In genomic region chr14:22819191-22819988, GRCh38 we compare ENCODE assay signal across 6 cellular contexts. TPM values are rescaled to one million over a fixed set of nuclear protein-coding genes. Genes with fewer than 3 reads are reported as not detected.
A peak's percentile ranks its signal among the peaks of the same experiment; 100 is the strongest.
DNase-seq lines count a peak whose midpoint lies in the region; ATAC-seq, FAIRE-seq and TF ChIP-seq lines count a peak whose summit lies in the region.

No MANE protein-coding gene starts in this region.

- FAIRE-seq in D721Med (lab: Jason Lieb, UNC) = no peak

- CTCF ChIA-PET in activated naive CD4-positive, alpha-beta T cell treated with anti-CD3 and anti-CD28 coated beads, Interleukin-2, amount 10 ng/mL, durations not matched to agents 7 days and 5 days (lab: Charles Lee) = interaction anchor here (0.6 to 10.2 kb wide), 11 partner anchors 12 to 263 kb away, joined by 3 to 224 read pairs (median 3); partner anchors contain the start of gene DAD1

- H3K36me3 Mint-ChIP-seq in GM23338 (ENCODE audit: low read depth) = no peaks in the 10 kb centered on the region
- H3K36me3 Mint-ChIP-seq in activated T-helper 2 cell treated with anti-CD3 and anti-CD28 coated beads, Interferon-gamma antibody, Interleukin-2, Interleukin-4, amounts not matched to agents 10 μg/mL and 5 μg/mL and 100 μg/mL, durations not matched to agents 14 hours and 24 hours and 36 hours (ENCODE audit: low read depth) = no peaks in the 10 kb centered on the region
- no peaks in the 10 kb centered on the region for H3K36me3 Mint-ChIP-seq in activated naive CD4-positive, alpha-beta T cell treated with anti-CD3 and anti-CD28 coated beads, Interleukin-2, amount 10 ng/mL, durations not matched to agents 7 days and 5 days

- peak overlapping the region; percentile 90 for H2AK5ac ChIP-seq in mesendoderm (ENCODE audit: low read length)

- no CpG with 5 or more reads among the region's 9 CpGs for WGBS in mesendoderm (ENCODE audit: extremely low coverage, insufficient coverage, low lambda C conversion rate)

- H2BK5ac ChIP-seq in mesendoderm (ENCODE audit: low read length) = peak overlapping the region; percentile 73

- H3F3A ChIP-seq in GM23338 (replicated peaks; ENCODE audit: low read depth) = peaks cover 8% of the 10 kb centered on the region; the same call in 1 of the 2 replicates

- ATAC-seq in GM23338 = peak; percentile 9

- peak overlapping the region; percentile 38 for H3K9ac ChIP-seq in mesendoderm (ENCODE audit: low read length)

- intact Hi-C loops in activated T-helper 2 cell treated with anti-CD3 and anti-CD28 coated beads, Interferon-gamma antibody, Interleukin-2, Interleukin-4, amounts not matched to agents 10 μg/mL and 5 μg/mL and 100 μg/mL, durations not matched to agents 14 hours and 24 hours and 36 hours (cut with micrococcal nuclease) = no loop called here

- peak overlapping the region; percentile 8 for H2BK15ac ChIP-seq in mesendoderm (replicated peaks; ENCODE audit: low read depth)

- H3K9me2 ChIP-seq in GM23338 (ENCODE audit: insufficient read depth) = no peaks in the 10 kb centered on the region

- H3K36me3 ChIP-seq in GM23338 (ENCODE audit: insufficient read depth) = no peaks in the 10 kb centered on the region
- no peaks in the 10 kb centered on the region for H3K36me3 ChIP-seq in mesendoderm (ENCODE audit: control insufficient read depth, insufficient read depth, low read length)

- H3K27ac ChIP-seq in GM23338 (ENCODE audit: low read depth) (peak overlapping the region; percentile 78; the same call in 1 of the 2 replicates), mesendoderm (ENCODE audit: low read depth, low read length) (peak overlapping the region; percentile 69)

- H3K4me1 ChIP-seq in GM23338 (ENCODE audit: insufficient read depth) = peaks cover 52% of the 10 kb centered on the region
- peaks cover 23% of the 10 kb centered on the region for H3K4me1 ChIP-seq in mesendoderm (ENCODE audit: control insufficient read depth, low read depth, low read length)

- peaks cover 21% of the 10 kb centered on the region for H3K27me3 Mint-ChIP-seq in GM23338 (ENCODE audit: insufficient read depth, low read depth, poor library complexity)
- H3K27me3 Mint-ChIP-seq in activated T-helper 2 cell treated with anti-CD3 and anti-CD28 coated beads, Interferon-gamma antibody, Interleukin-2, Interleukin-4, amounts not matched to agents 10 μg/mL and 5 μg/mL and 100 μg/mL, durations not matched to agents 14 hours and 24 hours and 36 hours (ENCODE audit: low read depth) = peaks cover 22% of the 10 kb centered on the region
- H3K27me3 Mint-ChIP-seq in activated naive CD4-positive, alpha-beta T cell treated with anti-CD3 and anti-CD28 coated beads, Interleukin-2, amount 10 ng/mL, durations not matched to agents 7 days and 5 days = peaks cover 55% of the 10 kb centered on the region

- H2BK120ac ChIP-seq in mesendoderm (ENCODE audit: low read depth, low read length) = no peak overlapping the region

- peak overlapping the region; percentile 63 for H3K56ac ChIP-seq in mesendoderm (ENCODE audit: low read length)

- H2AFZ ChIP-seq in GM23338 = peak overlapping the region; percentile 80

- peak overlapping the region; percentile 65 for H3K4me3 Mint-ChIP-seq in GM23338
- no peak overlapping the region for H3K4me3 Mint-ChIP-seq in activated T-helper 2 cell treated with anti-CD3 and anti-CD28 coated beads, Interferon-gamma antibody, Interleukin-2, Interleukin-4, amounts not matched to agents 10 μg/mL and 5 μg/mL and 100 μg/mL, durations not matched to agents 14 hours and 24 hours and 36 hours (ENCODE audit: low read depth)
- no peak overlapping the region for H3K4me3 Mint-ChIP-seq in activated naive CD4-positive, alpha-beta T cell treated with anti-CD3 and anti-CD28 coated beads, Interleukin-2, amount 10 ng/mL, durations not matched to agents 7 days and 5 days

- peaks cover 54% of the 10 kb centered on the region for H3K4me1 Mint-ChIP-seq in GM23338
- peaks cover 17% of the 10 kb centered on the region for H3K4me1 Mint-ChIP-seq in activated T-helper 2 cell treated with anti-CD3 and anti-CD28 coated beads, Interferon-gamma antibody, Interleukin-2, Interleukin-4, amounts not matched to agents 10 μg/mL and 5 μg/mL and 100 μg/mL, durations not matched to agents 14 hours and 24 hours and 36 hours (ENCODE audit: low read depth)
- H3K4me1 Mint-ChIP-seq in activated naive CD4-positive, alpha-beta T cell treated with anti-CD3 and anti-CD28 coated beads, Interleukin-2, amount 10 ng/mL, durations not matched to agents 7 days and 5 days = peaks cover 39% of the 10 kb centered on the region

- H4K5ac ChIP-seq in mesendoderm (ENCODE audit: low read length) = no peak overlapping the region

- peak overlapping the region; percentile 46 for H3K4ac ChIP-seq in mesendoderm (ENCODE audit: low read depth, low read length)

- H3K23ac ChIP-seq in mesendoderm (ENCODE audit: low read length) = no peak overlapping the region

- no peaks in the 10 kb centered on the region for H4K20me1 ChIP-seq in GM23338 (replicated peaks; ENCODE audit: insufficient read depth)

- H3K4me2 ChIP-seq in GM23338 = peak overlapping the region; percentile 79
- peak overlapping the region; percentile 17 for H3K4me2 ChIP-seq in mesendoderm (ENCODE audit: low read length)

- H3K27ac Mint-ChIP-seq in GM23338 = peak overlapping the region; percentile 59; the same call in 1 of the 2 replicates
- peak overlapping the region; percentile 47 for H3K27ac Mint-ChIP-seq in activated T-helper 2 cell treated with anti-CD3 and anti-CD28 coated beads, Interferon-gamma antibody, Interleukin-2, Interleukin-4, amounts not matched to agents 10 μg/mL and 5 μg/mL and 100 μg/mL, durations not matched to agents 14 hours and 24 hours and 36 hours
- H3K27ac Mint-ChIP-seq in activated naive CD4-positive, alpha-beta T cell treated with anti-CD3 and anti-CD28 coated beads, Interleukin-2, amount 10 ng/mL, durations not matched to agents 7 days and 5 days = no peak overlapping the region

- peak overlapping the region; percentile 72 for H3K18ac ChIP-seq in mesendoderm (ENCODE audit: low read length)

- no peaks in the 10 kb centered on the region for H3K79me1 ChIP-seq in mesendoderm (ENCODE audit: low read length)

- H3K4me3 ChIP-seq in GM23338 = peak overlapping the region; percentile 32
- H3K4me3 ChIP-seq in mesendoderm (ENCODE audit: low read length) = no peak overlapping the region

- no peak overlapping the region for H4K8ac ChIP-seq in mesendoderm (ENCODE audit: low read depth, low read length)

- H3K27me3 ChIP-seq in GM23338 (ENCODE audit: insufficient read depth) (no peaks in the 10 kb centered on the region), mesendoderm (ENCODE audit: insufficient read depth, low read length, poor library complexity) (no peaks in the 10 kb centered on the region)

- TF ChIP-seq CTCF in GM23338 (conservative IDR thresholded peaks at IDR 0.05; ENCODE audit: low read depth in 2 of 2) (no peak), D721Med (IDR thresholded peaks at IDR 0.05; ENCODE audit: insufficient read depth, missing control alignments) (no peak)

- DNase-seq in GM23338 (ENCODE audit: low spot score) (peak; percentile 80), mesendoderm (peak; percentile 72), SHP77 treated with DMSO at 0.1 percent for 48 hours (lab: John Stamatoyannopoulos, UW) (no peak), D721Med (ENCODE audit: insufficient read length, low spot score) (no peak)
- no peak for DNase-seq in activated T-helper 2 cell treated with anti-CD3 and anti-CD28 coated beads, Interferon-gamma antibody, Interleukin-2, Interleukin-4, amounts not matched to agents 10 μg/mL and 5 μg/mL and 100 μg/mL, durations not matched to agents 14 hours and 24 hours and 36 hours (ENCODE audit: low spot score)
- DNase-seq in activated naive CD4-positive, alpha-beta T cell treated with anti-CD3 and anti-CD28 coated beads, Interleukin-2, amount 10 ng/mL, durations not matched to agents 7 days and 5 days = no peak

- H3K9me3 Mint-ChIP-seq in GM23338 = no peaks in the 10 kb centered on the region
- H3K9me3 Mint-ChIP-seq in activated T-helper 2 cell treated with anti-CD3 and anti-CD28 coated beads, Interferon-gamma antibody, Interleukin-2, Interleukin-4, amounts not matched to agents 10 μg/mL and 5 μg/mL and 100 μg/mL, durations not matched to agents 14 hours and 24 hours and 36 hours = no peaks in the 10 kb centered on the region
- H3K9me3 Mint-ChIP-seq in activated naive CD4-positive, alpha-beta T cell treated with anti-CD3 and anti-CD28 coated beads, Interleukin-2, amount 10 ng/mL, durations not matched to agents 7 days and 5 days = no peaks in the 10 kb centered on the region

- no peaks in the 10 kb centered on the region for H3K79me2 ChIP-seq in GM23338 (replicated peaks; ENCODE audit: insufficient read depth)
- H3K79me2 ChIP-seq in mesendoderm (ENCODE audit: control insufficient read depth, insufficient read depth, low read length) = no peaks in the 10 kb centered on the region

RNA-seq across cellular contexts. Expression of gene SLC7A7, which starts 4.2 kb away (rescaled TPM):
- total RNA-seq in GM23338 (2014; rRNA removed; shearing (Covaris generic)) = 3.6 and 6.1 TPM in 2 replicates
- 2.7 and 4.1 TPM in 2 replicates for polyA plus RNA-seq in GM23338 (2016; fragmentation: Nextera tagmentation; extraction: Ambion mirVana)
- 0.25 TPM in 1 of 2 replicates, not detected in the other for total RNA-seq in activated T-helper 2 cell treated with anti-CD3 and anti-CD28 coated beads, Interferon-gamma antibody, Interleukin-2, Interleukin-4, amounts not matched to agents 10 μg/mL and 5 μg/mL and 100 μg/mL, durations not matched to agents 14 hours and 24 hours and 36 hours
- 8.9 TPM for polyA plus RNA-seq in mesendoderm (2013, experiment 1 of 2)
- polyA plus RNA-seq in mesendoderm (2013, experiment 2 of 2) = 8.0 TPM

RNA-seq across cellular contexts. Expression of gene MRPL52, which starts 10.3 kb away (rescaled TPM):
- 131 and 138 TPM in 2 replicates for total RNA-seq in GM23338 (2014; rRNA removed; shearing (Covaris generic))
- polyA plus RNA-seq in GM23338 (2016; fragmentation: Nextera tagmentation; extraction: Ambion mirVana) = 617 and 691 TPM in 2 replicates
- 173 and 175 TPM in 2 replicates for total RNA-seq in activated T-helper 2 cell treated with anti-CD3 and anti-CD28 coated beads, Interferon-gamma antibody, Interleukin-2, Interleukin-4, amounts not matched to agents 10 μg/mL and 5 μg/mL and 100 μg/mL, durations not matched to agents 14 hours and 24 hours and 36 hours
- polyA plus RNA-seq in mesendoderm (2013, experiment 1 of 2) = 355 TPM
- 362 TPM for polyA plus RNA-seq in mesendoderm (2013, experiment 2 of 2)

RNA-seq across cellular contexts. Expression of gene MMP14, which starts 17.0 kb away (rescaled TPM):
- total RNA-seq in GM23338 (2014; rRNA removed; shearing (Covaris generic)) = 48.9 and 56.4 TPM in 2 replicates
- polyA plus RNA-seq in GM23338 (2016; fragmentation: Nextera tagmentation; extraction: Ambion mirVana) = 6.5 and 7.0 TPM in 2 replicates
- total RNA-seq in activated T-helper 2 cell treated with anti-CD3 and anti-CD28 coated beads, Interferon-gamma antibody, Interleukin-2, Interleukin-4, amounts not matched to agents 10 μg/mL and 5 μg/mL and 100 μg/mL, durations not matched to agents 14 hours and 24 hours and 36 hours = 2.6 and 2.7 TPM in 2 replicates
- 188 TPM for polyA plus RNA-seq in mesendoderm (2013, experiment 1 of 2)
- 174 TPM for polyA plus RNA-seq in mesendoderm (2013, experiment 2 of 2)

RNA-seq across cellular contexts. Expression of gene LRP10, which starts 52.1 kb away (rescaled TPM):
- total RNA-seq in GM23338 (2014; rRNA removed; shearing (Covaris generic)) = 16.5 and 18.1 TPM in 2 replicates
- 5.4 and 6.4 TPM in 2 replicates for polyA plus RNA-seq in GM23338 (2016; fragmentation: Nextera tagmentation; extraction: Ambion mirVana)
- 38.9 and 40.5 TPM in 2 replicates for total RNA-seq in activated T-helper 2 cell treated with anti-CD3 and anti-CD28 coated beads, Interferon-gamma antibody, Interleukin-2, Interleukin-4, amounts not matched to agents 10 μg/mL and 5 μg/mL and 100 μg/mL, durations not matched to agents 14 hours and 24 hours and 36 hours
- 11.7 TPM for polyA plus RNA-seq in mesendoderm (2013, experiment 1 of 2)
- polyA plus RNA-seq in mesendoderm (2013, experiment 2 of 2) = 11.5 TPM

RNA-seq across cellular contexts. Expression of gene OXA1L, which starts 52.9 kb away (rescaled TPM):
- 89.9 and 91.7 TPM in 2 replicates for total RNA-seq in GM23338 (2014; rRNA removed; shearing (Covaris generic))
- polyA plus RNA-seq in GM23338 (2016; fragmentation: Nextera tagmentation; extraction: Ambion mirVana) = 57.6 and 61.7 TPM in 2 replicates
- total RNA-seq in activated T-helper 2 cell treated with anti-CD3 and anti-CD28 coated beads, Interferon-gamma antibody, Interleukin-2, Interleukin-4, amounts not matched to agents 10 μg/mL and 5 μg/mL and 100 μg/mL, durations not matched to agents 14 hours and 24 hours and 36 hours = 114 and 123 TPM in 2 replicates
- polyA plus RNA-seq in mesendoderm (2013, experiment 1 of 2) = 117 TPM
- 118 TPM for polyA plus RNA-seq in mesendoderm (2013, experiment 2 of 2)

Comparison
In these comparisons a context has a peak if more than half of its experiments do, and no peak if none do; other contexts are left out.
1. DNase-seq: peak in GM23338 (single experiment) and mesendoderm (single experiment); none in activated T-helper 2 cell treated with anti-CD3 and anti-CD28 coated beads, Interferon-gamma antibody, Interleukin-2, Interleukin-4, amounts not matched to agents 10 μg/mL and 5 μg/mL and 100 μg/mL, durations not matched to agents 14 hours and 24 hours and 36 hours (single experiment), SHP77 treated with DMSO at 0.1 percent for 48 hours (single experiment), D721Med (single experiment) and activated naive CD4-positive, alpha-beta T cell treated with anti-CD3 and anti-CD28 coated beads, Interleukin-2, amount 10 ng/mL, durations not matched to agents 7 days and 5 days (single experiment).
2. RNA of gene MMP14, which starts 17.0 kb away (total RNA-seq): 48.9 to 56.4 TPM in GM23338; 2.6 to 2.7 TPM in activated T-helper 2 cell treated with anti-CD3 and anti-CD28 coated beads, Interferon-gamma antibody, Interleukin-2, Interleukin-4, amounts not matched to agents 10 μg/mL and 5 μg/mL and 100 μg/mL, durations not matched to agents 14 hours and 24 hours and 36 hours; every median in the first group is over 10 times any median in the second.